Comparison of ENCODE assay signal across 10 cellular contexts in genomic region chr10:52965938-52966401, GRCh38.
DNase-seq lines count a peak whose midpoint lies in the region; ATAC-seq, FAIRE-seq and TF ChIP-seq lines count a peak whose summit lies in the region.
"Had no signal": no experiment of that assay in that cellular context is flagged by ENCODE, and none has a peak within 500 bp of the region (broad histone marks: within the 10 kb centered on the region; RNA-seq: fewer than 3 reads in every experiment).

No MANE protein-coding gene starts in this region.

- intact Hi-C loops in activated B cell treated with CpG ODN at 0.5 μM for 24 hours (cut with micrococcal nuclease) (no loop called here), esophagus muscularis mucosa (cut with DNase I) (no loop called here)

- POLR2A ChIA-PET in activated B cell treated with CpG ODN at 0.5 μM for 24 hours (lab: Charles Lee): no interaction called here

- no peaks in the 10 kb centered on the region for H3K27me3 ChIP-seq in esophagus muscularis mucosa
- H3K27me3 ChIP-seq: BLaER1 treated with 17β-estradiol and CSF1 and Interleukin-3, amounts not matched to agents 10 nM and 100 nM had no signal

- H3K4me1 ChIP-seq in esophagus muscularis mucosa: peaks cover 0 to 5% (median 0%) of the 10 kb centered on the region in 4 donors

- 66% methylated on average over 6 of the region's 6 CpGs for WGBS in esophagus muscularis mucosa

- H3K27me3 Mint-ChIP-seq in activated B cell treated with CpG ODN at 0.5 μM for 24 hours (no peaks in the 10 kb centered on the region), HFFc6 (ENCODE audit: insufficient read depth) (peaks cover 2% of the 10 kb centered on the region; the same call in 1 of the 2 replicates)

- H3K36me3 Mint-ChIP-seq in activated B cell treated with CpG ODN at 0.5 μM for 24 hours (ENCODE audit: low read depth) (no peaks in the 10 kb centered on the region), HFFc6 (ENCODE audit: low read depth) (no peaks in the 10 kb centered on the region)
- H3K36me3 Mint-ChIP-seq: natural killer cell had no signal

- FAIRE-seq in GM12892 (lab: Jason Lieb, UNC): peak; percentile 97

- H3K9me3 ChIP-seq in esophagus muscularis mucosa: no peaks in the 10 kb centered on the region
- H3K9me3 ChIP-seq: BLaER1 treated with 17β-estradiol and CSF1 and Interleukin-3, amounts not matched to agents 10 nM and 100 nM had no signal

- TF ChIP-seq EP300 in esophagus muscularis mucosa (IDR thresholded peaks at IDR 0.05): no peak

- H3K27ac Mint-ChIP-seq in activated B cell treated with CpG ODN at 0.5 μM for 24 hours (no peak overlapping the region), HFFc6 (no peak overlapping the region)
- H3K27ac Mint-ChIP-seq: natural killer cell had no signal

- H3K4me3 Mint-ChIP-seq in activated B cell treated with CpG ODN at 0.5 μM for 24 hours: no peak overlapping the region
- no peak overlapping the region for H3K4me3 Mint-ChIP-seq in HFFc6
- H3K4me3 Mint-ChIP-seq: natural killer cell had no signal

- no peak overlapping the region for H3K27ac ChIP-seq in esophagus muscularis mucosa (replicated peaks in 1 of 4)
- H3K27ac ChIP-seq: BLaER1 treated with 17β-estradiol and CSF1 and Interleukin-3, amounts not matched to agents 10 nM and 100 nM had no signal

- TF ChIP-seq CTCF in activated B cell treated with CpG ODN at 0.5 μM for 24 hours (IDR thresholded peaks at IDR 0.05) (no peak), HFFc6 (IDR thresholded peaks at IDR 0.05) (no peak), esophagus muscularis mucosa (IDR thresholded peaks at IDR 0.05) (no peak)

- CTCF ChIA-PET in activated B cell treated with CpG ODN at 0.5 μM for 24 hours (lab: Charles Lee): no interaction called here

- no peaks in the 10 kb centered on the region for H3K36me3 ChIP-seq in esophagus muscularis mucosa
- H3K36me3 ChIP-seq: BLaER1 treated with 17β-estradiol and CSF1 and Interleukin-3, amounts not matched to agents 10 nM and 100 nM had no signal

- peaks cover 7% of the 10 kb centered on the region for H3K4me1 Mint-ChIP-seq in activated B cell treated with CpG ODN at 0.5 μM for 24 hours
- H3K4me1 Mint-ChIP-seq in HFFc6 (ENCODE audit: low read depth): no peaks in the 10 kb centered on the region
- H3K4me1 Mint-ChIP-seq: natural killer cell had no signal

- peak; percentile 38 for DNase-seq in GM12892 (ENCODE audit: insufficient read length)
- no peak for DNase-seq in activated B cell treated with CpG ODN at 0.5 μM for 24 hours
- DNase-seq in HFFc6: no peak
- no peak for DNase-seq in hepatic stellate cell (ENCODE audit: low spot score)
- DNase-seq in esophagus muscularis mucosa (ENCODE audit: extremely low spot score): no peak
- DNase-seq in GM03348 (ENCODE audit: low spot score): no peak
- DNase-seq: natural killer cell had no signal

- H3K4me3 ChIP-seq in esophagus muscularis mucosa: no peak overlapping the region
- H3K4me3 ChIP-seq: BLaER1 treated with 17β-estradiol and CSF1 and Interleukin-3, amounts not matched to agents 10 nM and 100 nM had no signal

- TF ChIP-seq POLR2A in GM12892 (IDR thresholded peaks at IDR 0.05; ENCODE audit: low read depth, low read length): no peak
- no peak for TF ChIP-seq POLR2A in esophagus muscularis mucosa (IDR thresholded peaks at IDR 0.05; ENCODE audit: low read depth)

- peak; percentile 97 for ATAC-seq in GM21381 (IDR thresholded peaks at IDR 0.05; ENCODE audit: unreplicated experiment)
- ATAC-seq in HG03139 (IDR thresholded peaks at IDR 0.05; ENCODE audit: unreplicated experiment): peak; percentile 99
- ATAC-seq in activated B cell treated with CpG ODN at 0.5 μM for 24 hours (ENCODE audit: low read depth): peak; percentile 82
- ATAC-seq: natural killer cell had no signal

- H3K9me3 Mint-ChIP-seq in activated B cell treated with CpG ODN at 0.5 μM for 24 hours: peaks cover 1% of the 10 kb centered on the region
- H3K9me3 Mint-ChIP-seq in HFFc6: peaks cover 33% of the 10 kb centered on the region
